In the genomic region with DNA sequence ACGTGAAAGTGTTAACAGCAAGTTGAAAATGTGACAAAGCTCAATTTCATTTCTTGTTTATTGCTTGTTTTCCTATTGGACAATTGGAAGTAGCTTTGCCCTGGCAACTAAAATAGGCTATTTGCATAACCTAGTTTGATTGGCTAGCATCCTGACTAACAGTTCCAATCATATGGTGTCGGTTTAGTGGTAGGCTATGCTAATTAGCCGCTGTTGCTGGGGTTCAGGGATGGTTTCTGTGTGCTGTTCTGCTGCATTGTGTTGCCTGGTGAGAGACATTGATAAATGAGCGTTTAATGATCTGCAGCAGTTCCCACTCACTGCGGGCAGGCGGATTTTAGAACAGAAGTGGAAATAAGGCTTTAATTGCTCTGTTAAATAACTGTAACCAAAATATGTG, we compare ENCODE assay signal across 9 cellular contexts.
DNase-seq lines count a peak whose midpoint lies in the region; ATAC-seq and TF ChIP-seq lines count a peak whose summit lies in the region.
"Had no signal": no experiment of that assay in that cellular context is flagged by ENCODE, and none has a peak within 500 bp of the region (broad histone marks: within the 10 kb centered on the region; RNA-seq: fewer than 3 reads in every experiment).

No MANE protein-coding gene starts in this region.

- peaks cover 26 to 46% (median 35%) of the 10 kb centered on the region in 4 donors for H3K4me1 Mint-ChIP-seq in CD4-positive, CD25-positive, alpha-beta regulatory T cell

- H3K4me3 ChIP-seq in CD4-positive, CD25-positive, alpha-beta regulatory T cell (ENCODE audit: low read depth, low read length): peak overlapping the region; percentile 22
- peak overlapping the region in 3 of 10 donors; percentile 3 to 28 (median 16) for H3K4me3 ChIP-seq in heart right ventricle
- H3K4me3 ChIP-seq: ovary had no signal

- no peaks in the 10 kb centered on the region for H3K27me3 Mint-ChIP-seq in CD4-positive, CD25-positive, alpha-beta regulatory T cell

- H3K9me3 ChIP-seq in CD4-positive, CD25-positive, alpha-beta regulatory T cell (ENCODE audit: control insufficient read depth in 2 of 2, low read length in 2 of 2): no peaks in the 10 kb centered on the region
- no peaks in the 10 kb centered on the region for H3K9me3 ChIP-seq in heart right ventricle
- H3K9me3 ChIP-seq: ovary had no signal

- WGBS in heart right ventricle, 2 donors: 2 to 5% methylated on average over 6 of the region's 6 CpGs

- no peak overlapping the region for H3K27ac Mint-ChIP-seq in CD4-positive, CD25-positive, alpha-beta regulatory T cell

- H3K27ac ChIP-seq in CD4-positive, CD25-positive, alpha-beta regulatory T cell (ENCODE audit: insufficient read depth, low read length, poor library complexity, severe bottlenecking): no peak overlapping the region
- H3K27ac ChIP-seq in heart right ventricle: peak overlapping the region in 7 of 10 donors; percentile 18 to 72 (median 52)
- H3K27ac ChIP-seq: ovary had no signal

- peaks cover 57% of the 10 kb centered on the region for H3K4me1 ChIP-seq in CD4-positive, CD25-positive, alpha-beta regulatory T cell (ENCODE audit: control insufficient read depth, insufficient read depth, low read length, poor library complexity, severe bottlenecking)
- peaks cover 4 to 95% (median 81%) of the 10 kb centered on the region in 9 donors for H3K4me1 ChIP-seq in heart right ventricle

- intact Hi-C loops in heart right ventricle (cut with DNase I): loop anchor here in 2 of 10 donors (5.0 to 10.0 kb wide), 3 partner anchors 63 to 170 kb away; a partner anchor contains a TSS

- DNase-seq in CD4-positive, CD25-positive, alpha-beta regulatory T cell: peak; percentile 30 to 83 (median 68)
- peak; percentile 98 for DNase-seq in NOMO-1 treated with DMSO at 0.1 percent for 48 hours (lab: John Stamatoyannopoulos, UW; ENCODE audit: unreplicated experiment)
- peak; percentile 40 for DNase-seq in amniotic stem cell (lab: John Stamatoyannopoulos, UW)
- peak in 1 of 2 donors; percentile 80 for DNase-seq in heart right ventricle
- DNase-seq in pulmonary artery endothelial cell (ENCODE audit: low read depth, low spot score): peak; percentile 91

- H3K27me3 ChIP-seq in CD4-positive, CD25-positive, alpha-beta regulatory T cell (ENCODE audit: control insufficient read depth, insufficient read depth, low read length): no peaks in the 10 kb centered on the region
- no peaks in the 10 kb centered on the region for H3K27me3 ChIP-seq in heart right ventricle
- H3K27me3 ChIP-seq: ovary had no signal

- H3K4me3 Mint-ChIP-seq in CD4-positive, CD25-positive, alpha-beta regulatory T cell: no peak overlapping the region

- peak; percentile 94 for ATAC-seq in CD4-positive, CD25-positive, alpha-beta regulatory T cell (ENCODE audit: low read depth in 2 of 2)
- ATAC-seq in HG02973 (IDR thresholded peaks at IDR 0.05; ENCODE audit: unreplicated experiment) (peak; percentile 67), heart right ventricle (peak; percentile 95 to 99 (median 98)), GM21529 (IDR thresholded peaks at IDR 0.05; ENCODE audit: unreplicated experiment) (no peak), HG02623 (IDR thresholded peaks at IDR 0.05; ENCODE audit: unreplicated experiment) (no peak)

- H3K36me3 Mint-ChIP-seq in CD4-positive, CD25-positive, alpha-beta regulatory T cell: peaks cover 6% of the 10 kb centered on the region

- H3K9me3 Mint-ChIP-seq in CD4-positive, CD25-positive, alpha-beta regulatory T cell: no peaks in the 10 kb centered on the region

- peaks cover 5% of the 10 kb centered on the region for H3K36me3 ChIP-seq in CD4-positive, CD25-positive, alpha-beta regulatory T cell (ENCODE audit: control insufficient read depth, insufficient read depth, low read length)
- H3K36me3 ChIP-seq in heart right ventricle: peaks cover 0 to 7% (median 0%) of the 10 kb centered on the region in 9 donors
- H3K36me3 ChIP-seq: ovary had no signal

- no peak for TF ChIP-seq CTCF in heart right ventricle (IDR thresholded peaks at IDR 0.05)

Comparison
In these comparisons a context has a peak if more than half of its experiments do, and no peak if none do; other contexts are left out.
1. ATAC-seq: peak in CD4-positive, CD25-positive, alpha-beta regulatory T cell (2 of 2), HG02973 (single experiment) and heart right ventricle (8 of 8); none in GM21529 (single experiment) and HG02623 (single experiment).